2 cellular contexts compared by ENCODE assay signal in the genomic region with DNA sequence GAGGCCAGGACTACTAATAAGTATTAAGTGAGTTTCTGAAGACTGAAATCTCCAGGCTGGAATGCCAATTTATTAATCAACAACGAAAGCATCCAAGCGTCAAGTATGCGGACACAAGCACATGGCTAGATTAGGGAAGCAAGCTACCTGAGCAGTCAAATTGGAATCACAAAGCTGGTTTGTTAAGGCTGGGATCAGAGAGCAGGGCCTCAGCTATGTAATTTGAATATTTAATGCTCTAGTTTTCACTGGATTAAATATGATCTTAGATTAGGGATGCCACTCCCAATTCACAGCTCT.
TF ChIP-seq lines count a peak whose summit lies in the region.

No MANE protein-coding gene starts in this region.

TF ChIP-seq in SK-N-SH, 30 proteins besides CTCF, POLR2A, EP300 and RAD21 (continued from another document):
- TF ChIP-seq SIN3A (IDR thresholded peaks at IDR 0.05; ENCODE audit: borderline replicate concordance, low read depth, low read length) = no peak
- no peak for TF ChIP-seq FOSL2 (IDR thresholded peaks at IDR 0.05; ENCODE audit: borderline replicate concordance, low read depth)

TF ChIP-seq in SK-N-SH treated with all-trans-retinoic acid at 6 μM for 48 hours, 23 proteins besides CTCF, POLR2A, EP300 and RAD21 (continued from another document):
- TF ChIP-seq, protein P1, sequence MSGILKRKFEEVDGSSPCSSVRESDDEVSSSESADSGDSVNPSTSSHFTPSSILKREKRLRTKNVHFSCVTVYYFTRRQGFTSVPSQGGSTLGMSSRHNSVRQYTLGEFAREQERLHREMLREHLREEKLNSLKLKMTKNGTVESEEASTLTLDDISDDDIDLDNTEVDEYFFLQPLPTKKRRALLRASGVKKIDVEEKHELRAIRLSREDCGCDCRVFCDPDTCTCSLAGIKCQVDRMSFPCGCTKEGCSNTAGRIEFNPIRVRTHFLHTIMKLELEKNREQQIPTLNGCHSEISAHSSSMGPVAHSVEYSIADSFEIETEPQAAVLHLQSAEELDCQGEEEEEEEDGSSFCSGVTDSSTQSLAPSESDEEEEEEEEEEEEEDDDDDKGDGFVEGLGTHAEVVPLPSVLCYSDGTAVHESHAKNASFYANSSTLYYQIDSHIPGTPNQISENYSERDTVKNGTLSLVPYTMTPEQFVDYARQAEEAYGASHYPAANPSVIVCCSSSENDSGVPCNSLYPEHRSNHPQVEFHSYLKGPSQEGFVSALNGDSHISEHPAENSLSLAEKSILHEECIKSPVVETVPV (CRISPR knock-in tag; IDR thresholded peaks at IDR 0.05) = no peak
- TF ChIP-seq OSR1 (CRISPR knock-in tag; IDR thresholded peaks at IDR 0.05) (no peak), ZFP3 (CRISPR knock-in tag; IDR thresholded peaks at IDR 0.05) (no peak), GLIS3 (CRISPR knock-in tag; IDR thresholded peaks at IDR 0.05) (no peak), ESRRG (CRISPR knock-in tag; IDR thresholded peaks at IDR 0.05) (no peak), CSDC2 (CRISPR knock-in tag; IDR thresholded peaks at IDR 0.05) (no peak), ZNF565 (CRISPR knock-in tag; conservative IDR thresholded peaks at IDR 0.05; ENCODE audit: low read depth) (no peak), ZNF8 (CRISPR knock-in tag; IDR thresholded peaks at IDR 0.05) (no peak), TOX (CRISPR knock-in tag; IDR thresholded peaks at IDR 0.05; ENCODE audit: borderline replicate concordance) (no peak), ARNTL (CRISPR knock-in tag; IDR thresholded peaks at IDR 0.05; ENCODE audit: borderline replicate concordance, low read depth) (no peak), BACH2 (CRISPR knock-in tag; IDR thresholded peaks at IDR 0.05; ENCODE audit: borderline replicate concordance) (no peak)
- TF ChIP-seq, protein P2, sequence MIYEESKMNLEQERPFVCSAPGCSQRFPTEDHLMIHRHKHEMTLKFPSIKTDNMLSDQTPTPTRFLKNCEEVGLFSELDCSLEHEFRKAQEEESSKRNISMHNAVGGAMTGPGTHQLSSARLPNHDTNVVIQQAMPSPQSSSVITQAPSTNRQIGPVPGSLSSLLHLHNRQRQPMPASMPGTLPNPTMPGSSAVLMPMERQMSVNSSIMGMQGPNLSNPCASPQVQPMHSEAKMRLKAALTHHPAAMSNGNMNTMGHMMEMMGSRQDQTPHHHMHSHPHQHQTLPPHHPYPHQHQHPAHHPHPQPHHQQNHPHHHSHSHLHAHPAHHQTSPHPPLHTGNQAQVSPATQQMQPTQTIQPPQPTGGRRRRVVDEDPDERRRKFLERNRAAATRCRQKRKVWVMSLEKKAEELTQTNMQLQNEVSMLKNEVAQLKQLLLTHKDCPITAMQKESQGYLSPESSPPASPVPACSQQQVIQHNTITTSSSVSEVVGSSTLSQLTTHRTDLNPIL (CRISPR knock-in tag; IDR thresholded peaks at IDR 0.05; ENCODE audit: low read depth) = no peak
